1 cellular context compared by ENCODE assay signal in the genomic region with DNA sequence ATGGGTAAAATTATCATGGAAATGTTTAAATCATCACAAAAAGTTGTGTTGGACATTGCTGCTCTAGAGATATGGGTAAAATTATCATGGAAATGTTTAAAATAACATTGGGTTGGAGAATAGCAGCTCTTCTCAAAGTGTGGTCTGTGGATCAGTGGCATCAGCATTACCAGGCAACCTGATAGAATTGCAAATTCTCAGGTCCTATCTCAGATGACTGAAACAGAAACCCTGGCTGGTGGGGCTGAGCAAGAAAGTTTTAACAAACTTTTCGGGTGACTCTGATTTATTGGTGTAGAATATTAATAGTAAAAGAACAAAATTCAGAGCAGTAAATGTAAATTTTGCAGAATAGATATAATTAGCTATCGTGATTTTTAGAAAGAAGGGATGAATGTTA.
TF ChIP-seq lines count a peak whose summit lies in the region.

No MANE protein-coding gene starts in this region.

TF ChIP-seq in HepG2, 621 proteins besides CTCF, POLR2A, EP300 and RAD21:
- TF ChIP-seq, protein P1, sequence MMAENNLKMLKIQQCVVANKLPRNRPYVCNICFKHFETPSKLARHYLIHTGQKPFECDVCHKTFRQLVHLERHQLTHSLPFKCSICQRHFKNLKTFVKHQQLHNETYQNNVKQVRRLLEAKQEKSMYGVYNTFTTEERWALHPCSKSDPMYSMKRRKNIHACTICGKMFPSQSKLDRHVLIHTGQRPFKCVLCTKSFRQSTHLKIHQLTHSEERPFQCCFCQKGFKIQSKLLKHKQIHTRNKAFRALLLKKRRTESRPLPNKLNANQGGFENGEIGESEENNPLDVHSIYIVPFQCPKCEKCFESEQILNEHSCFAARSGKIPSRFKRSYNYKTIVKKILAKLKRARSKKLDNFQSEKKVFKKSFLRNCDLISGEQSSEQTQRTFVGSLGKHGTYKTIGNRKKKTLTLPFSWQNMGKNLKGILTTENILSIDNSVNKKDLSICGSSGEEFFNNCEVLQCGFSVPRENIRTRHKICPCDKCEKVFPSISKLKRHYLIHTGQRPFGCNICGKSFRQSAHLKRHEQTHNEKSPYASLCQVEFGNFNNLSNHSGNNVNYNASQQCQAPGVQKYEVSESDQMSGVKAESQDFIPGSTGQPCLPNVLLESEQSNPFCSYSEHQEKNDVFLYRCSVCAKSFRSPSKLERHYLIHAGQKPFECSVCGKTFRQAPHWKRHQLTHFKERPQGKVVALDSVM (CRISPR knock-in tag; IDR thresholded peaks at IDR 0.05): no peak
- no peak for TF ChIP-seq JDP2 (CRISPR knock-in tag; IDR thresholded peaks at IDR 0.05; ENCODE audit: borderline replicate concordance)
- TF ChIP-seq, protein P2, sequence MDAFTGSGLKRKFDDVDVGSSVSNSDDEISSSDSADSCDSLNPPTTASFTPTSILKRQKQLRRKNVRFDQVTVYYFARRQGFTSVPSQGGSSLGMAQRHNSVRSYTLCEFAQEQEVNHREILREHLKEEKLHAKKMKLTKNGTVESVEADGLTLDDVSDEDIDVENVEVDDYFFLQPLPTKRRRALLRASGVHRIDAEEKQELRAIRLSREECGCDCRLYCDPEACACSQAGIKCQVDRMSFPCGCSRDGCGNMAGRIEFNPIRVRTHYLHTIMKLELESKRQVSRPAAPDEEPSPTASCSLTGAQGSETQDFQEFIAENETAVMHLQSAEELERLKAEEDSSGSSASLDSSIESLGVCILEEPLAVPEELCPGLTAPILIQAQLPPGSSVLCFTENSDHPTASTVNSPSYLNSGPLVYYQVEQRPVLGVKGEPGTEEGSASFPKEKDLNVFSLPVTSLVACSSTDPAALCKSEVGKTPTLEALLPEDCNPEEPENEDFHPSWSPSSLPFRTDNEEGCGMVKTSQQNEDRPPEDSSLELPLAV (CRISPR knock-in tag; conservative IDR thresholded peaks at IDR 0.05; ENCODE audit: low read depth): no peak
- TF ChIP-seq ZFP36L1 (CRISPR knock-in tag; IDR thresholded peaks at IDR 0.05): no peak
- no peak for TF ChIP-seq CCDC6 (CRISPR knock-in tag; IDR thresholded peaks at IDR 0.05)
- TF ChIP-seq, protein P3, sequence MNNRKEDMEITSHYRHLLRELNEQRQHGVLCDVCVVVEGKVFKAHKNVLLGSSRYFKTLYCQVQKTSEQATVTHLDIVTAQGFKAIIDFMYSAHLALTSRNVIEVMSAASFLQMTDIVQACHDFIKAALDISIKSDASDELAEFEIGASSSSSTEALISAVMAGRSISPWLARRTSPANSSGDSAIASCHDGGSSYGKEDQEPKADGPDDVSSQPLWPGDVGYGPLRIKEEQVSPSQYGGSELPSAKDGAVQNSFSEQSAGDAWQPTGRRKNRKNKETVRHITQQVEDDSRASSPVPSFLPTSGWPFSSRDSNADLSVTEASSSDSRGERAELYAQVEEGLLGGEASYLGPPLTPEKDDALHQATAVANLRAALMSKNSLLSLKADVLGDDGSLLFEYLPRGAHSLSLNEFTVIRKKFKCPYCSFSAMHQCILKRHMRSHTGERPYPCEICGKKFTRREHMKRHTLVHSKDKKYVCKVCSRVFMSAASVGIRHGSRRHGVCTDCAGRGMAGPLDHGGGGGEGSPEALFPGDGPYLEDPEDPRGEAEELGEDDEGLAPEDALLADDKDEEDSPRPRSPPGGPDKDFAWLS (CRISPR knock-in tag; IDR thresholded peaks at IDR 0.05; ENCODE audit: borderline replicate concordance): no peak
- TF ChIP-seq, protein P4, sequence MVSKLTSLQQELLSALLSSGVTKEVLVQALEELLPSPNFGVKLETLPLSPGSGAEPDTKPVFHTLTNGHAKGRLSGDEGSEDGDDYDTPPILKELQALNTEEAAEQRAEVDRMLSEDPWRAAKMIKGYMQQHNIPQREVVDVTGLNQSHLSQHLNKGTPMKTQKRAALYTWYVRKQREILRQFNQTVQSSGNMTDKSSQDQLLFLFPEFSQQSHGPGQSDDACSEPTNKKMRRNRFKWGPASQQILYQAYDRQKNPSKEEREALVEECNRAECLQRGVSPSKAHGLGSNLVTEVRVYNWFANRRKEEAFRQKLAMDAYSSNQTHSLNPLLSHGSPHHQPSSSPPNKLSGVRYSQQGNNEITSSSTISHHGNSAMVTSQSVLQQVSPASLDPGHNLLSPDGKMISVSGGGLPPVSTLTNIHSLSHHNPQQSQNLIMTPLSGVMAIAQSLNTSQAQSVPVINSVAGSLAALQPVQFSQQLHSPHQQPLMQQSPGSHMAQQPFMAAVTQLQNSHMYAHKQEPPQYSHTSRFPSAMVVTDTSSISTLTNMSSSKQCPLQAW (CRISPR knock-in tag; IDR thresholded peaks at IDR 0.05): no peak
- TF ChIP-seq, protein P5, sequence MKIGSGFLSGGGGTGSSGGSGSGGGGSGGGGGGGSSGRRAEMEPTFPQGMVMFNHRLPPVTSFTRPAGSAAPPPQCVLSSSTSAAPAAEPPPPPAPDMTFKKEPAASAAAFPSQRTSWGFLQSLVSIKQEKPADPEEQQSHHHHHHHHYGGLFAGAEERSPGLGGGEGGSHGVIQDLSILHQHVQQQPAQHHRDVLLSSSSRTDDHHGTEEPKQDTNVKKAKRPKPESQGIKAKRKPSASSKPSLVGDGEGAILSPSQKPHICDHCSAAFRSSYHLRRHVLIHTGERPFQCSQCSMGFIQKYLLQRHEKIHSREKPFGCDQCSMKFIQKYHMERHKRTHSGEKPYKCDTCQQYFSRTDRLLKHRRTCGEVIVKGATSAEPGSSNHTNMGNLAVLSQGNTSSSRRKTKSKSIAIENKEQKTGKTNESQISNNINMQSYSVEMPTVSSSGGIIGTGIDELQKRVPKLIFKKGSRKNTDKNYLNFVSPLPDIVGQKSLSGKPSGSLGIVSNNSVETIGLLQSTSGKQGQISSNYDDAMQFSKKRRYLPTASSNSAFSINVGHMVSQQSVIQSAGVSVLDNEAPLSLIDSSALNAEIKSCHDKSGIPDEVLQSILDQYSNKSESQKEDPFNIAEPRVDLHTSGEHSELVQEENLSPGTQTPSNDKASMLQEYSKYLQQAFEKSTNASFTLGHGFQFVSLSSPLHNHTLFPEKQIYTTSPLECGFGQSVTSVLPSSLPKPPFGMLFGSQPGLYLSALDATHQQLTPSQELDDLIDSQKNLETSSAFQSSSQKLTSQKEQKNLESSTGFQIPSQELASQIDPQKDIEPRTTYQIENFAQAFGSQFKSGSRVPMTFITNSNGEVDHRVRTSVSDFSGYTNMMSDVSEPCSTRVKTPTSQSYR (CRISPR knock-in tag; IDR thresholded peaks at IDR 0.05; ENCODE audit: borderline replicate concordance): no peak
- no peak for TF ChIP-seq ZSCAN22 (CRISPR knock-in tag; IDR thresholded peaks at IDR 0.05)
- no peak for TF ChIP-seq SP4 (CRISPR knock-in tag; IDR thresholded peaks at IDR 0.05)
- no peak for TF ChIP-seq NFIB (CRISPR knock-in tag; IDR thresholded peaks at IDR 0.05; ENCODE audit: borderline replicate concordance)
- TF ChIP-seq GFI1 (CRISPR knock-in tag; IDR thresholded peaks at IDR 0.05; ENCODE audit: borderline replicate concordance): no peak
- no peak for TF ChIP-seq AGO1 (IDR thresholded peaks at IDR 0.05; ENCODE audit: low read depth, low read length, poor library complexity, severe bottlenecking)
- no peak for TF ChIP-seq BRD4 (CRISPR knock-in tag; IDR thresholded peaks at IDR 0.05)
